ENCODE assay signal across 9 cellular contexts in genomic region chr17:77315551-77316190, GRCh38.
DNase-seq lines count a peak whose midpoint lies in the region; TF ChIP-seq lines count a peak whose summit lies in the region.
"Had no signal": no experiment of that assay in that cellular context is flagged by ENCODE, and none has a peak within 500 bp of the region (broad histone marks: within the 10 kb centered on the region; RNA-seq: fewer than 3 reads in every experiment).

No MANE protein-coding gene starts in this region.

- H3K79me2 ChIP-seq in OCI-LY1 (ENCODE audit: insufficient read depth, low read length): no peaks in the 10 kb centered on the region
- peaks cover 22% of the 10 kb centered on the region for H3K79me2 ChIP-seq in osteoblast (ENCODE audit: insufficient read depth, low read length)

- H3K4me3 ChIP-seq in BE2C (ENCODE audit: low read depth, low read length) (no peak overlapping the region), OCI-LY1 (ENCODE audit: low read depth, low read length, poor library complexity, severe bottlenecking) (no peak overlapping the region), esophagus (ENCODE audit: low read depth in 1 of 2, low read length in 2 of 2) (no peak overlapping the region), osteoblast (ENCODE audit: insufficient read depth, low read length) (no peak overlapping the region)

- 65 to 73% methylated on average over 16 of the region's 16 CpGs for WGBS in esophagus, 2 donors

- H3K36me3 ChIP-seq in BE2C: no peaks in the 10 kb centered on the region; the same call in 1 of the 2 replicates
- H3K36me3 ChIP-seq in OCI-LY1 (ENCODE audit: insufficient read depth, low read length): no peaks in the 10 kb centered on the region
- peaks cover 0 to 5% of the 10 kb centered on the region in 2 donors for H3K36me3 ChIP-seq in esophagus (ENCODE audit: control insufficient read depth in 2 of 2, insufficient read depth in 2 of 2, low read length in 1 of 2)
- H3K36me3 ChIP-seq in osteoblast (ENCODE audit: insufficient read depth, low read length): no peaks in the 10 kb centered on the region

- H3F3A ChIP-seq in OCI-LY1 (ENCODE audit: insufficient read depth, low read length): no peaks in the 10 kb centered on the region

- H3K9me3 ChIP-seq in BE2C: no peaks in the 10 kb centered on the region
- H3K9me3 ChIP-seq in OCI-LY1 (ENCODE audit: low read length): no peaks in the 10 kb centered on the region
- no peaks in the 10 kb centered on the region for H3K9me3 ChIP-seq in esophagus (ENCODE audit: control insufficient read depth in 2 of 2, insufficient read depth in 1 of 2, low read depth in 1 of 2, low read length in 1 of 2)
- no peaks in the 10 kb centered on the region for H3K9me3 ChIP-seq in osteoblast (ENCODE audit: low read depth, low read length)

- H3K4me1 ChIP-seq in BE2C: peaks cover 15% of the 10 kb centered on the region
- peaks cover 42% of the 10 kb centered on the region for H3K4me1 ChIP-seq in OCI-LY1 (ENCODE audit: insufficient read depth, low read length, severe bottlenecking)
- peaks cover 3 to 25% of the 10 kb centered on the region in 2 donors for H3K4me1 ChIP-seq in esophagus (ENCODE audit: control insufficient read depth in 2 of 2, insufficient read depth in 2 of 2, low read length in 1 of 2)
- peaks cover 47% of the 10 kb centered on the region for H3K4me1 ChIP-seq in osteoblast (ENCODE audit: insufficient read depth, low read length)

- H2AFZ ChIP-seq in OCI-LY1 (ENCODE audit: low read length) (no peak overlapping the region), osteoblast (ENCODE audit: low read length) (peak overlapping the region; percentile 52)

- H4K20me1 ChIP-seq in OCI-LY1 (ENCODE audit: insufficient read depth, low read length) (no peaks in the 10 kb centered on the region), osteoblast (ENCODE audit: insufficient read depth, low read length) (no peaks in the 10 kb centered on the region)

- H3K4me2 ChIP-seq in OCI-LY1 (ENCODE audit: low read length) (peak overlapping the region; percentile 38; the same call in 1 of the 2 replicates), osteoblast (ENCODE audit: insufficient read depth, low read length) (peak overlapping the region; percentile 39)

- H3K9ac ChIP-seq in OCI-LY1 (ENCODE audit: low read length): no peak overlapping the region

- DNase-seq in BE2C: peak; percentile 46
- DNase-seq in osteoblast (ENCODE audit: insufficient read length, low spot score, missing footprints): peak; percentile 87
- no peak for DNase-seq in NCI-H1930 (lab: John Stamatoyannopoulos, UW)
- no peak for DNase-seq in germinal center (ENCODE audit: low spot score)
- DNase-seq in SIG-M5 (lab: John Stamatoyannopoulos, UW): no peak
- no peak for DNase-seq in GM13977 (ENCODE audit: low spot score)
- DNase-seq: CD8-positive, alpha-beta T cell had no signal

- H3K27me3 ChIP-seq in BE2C (no peaks in the 10 kb centered on the region), OCI-LY1 (ENCODE audit: insufficient read depth, low read length) (peaks cover 15% of the 10 kb centered on the region; the same call in 1 of the 2 replicates), esophagus (ENCODE audit: control insufficient read depth in 1 of 2, insufficient read depth in 2 of 2, low read length in 2 of 2) (no peaks in the 10 kb centered on the region), osteoblast (ENCODE audit: insufficient read depth, low read length) (no peaks in the 10 kb centered on the region)

- in situ Hi-C loops in GM13977 (cut with MboI; ENCODE audit: low pct_unique_long_range_greater_than_20kb, low sequenced_read_pairs, unreplicated experiment): no loop called here

- H3K9me2 ChIP-seq in OCI-LY1 (ENCODE audit: low read depth, low read length): no peaks in the 10 kb centered on the region

- TF ChIP-seq CTCF in BE2C (IDR thresholded peaks at IDR 0.05; ENCODE audit: low read depth, low read length) (no peak), OCI-LY1 (IDR thresholded peaks at IDR 0.05; ENCODE audit: low read length) (no peak), osteoblast (IDR thresholded peaks at IDR 0.05; ENCODE audit: extremely low read depth, low read depth, low read length) (no peak), GM13977 (IDR thresholded peaks at IDR 0.05; ENCODE audit: extremely low read depth, insufficient read depth, missing control alignments) (no peak)

- H3K27ac ChIP-seq in OCI-LY1 (ENCODE audit: low read depth, low read length, poor library complexity, severe bottlenecking) (peak overlapping the region; percentile 43), esophagus (ENCODE audit: low read depth in 2 of 2, low read length in 1 of 2) (peak overlapping the region; percentile 16), osteoblast (ENCODE audit: low read depth, low read length) (peak overlapping the region; percentile 81)

Comparison
In these comparisons a context has a peak if more than half of its experiments do, and no peak if none do; other contexts are left out.
1. DNase-seq: peak in BE2C (single experiment) and osteoblast (single experiment); none in NCI-H1930 (0 of 2), germinal center (single experiment), SIG-M5 (single experiment) and GM13977 (single experiment).
2. H3K27ac ChIP-seq: peak in every context shown above with its lines; median percentile 81 in osteoblast; 43 in OCI-LY1; 16 in esophagus.